ENCODE assay signal across 15 cellular contexts in genomic region chr4:110310795-110311194, GRCh38.
DNase-seq lines count a peak whose midpoint lies in the region; ATAC-seq and TF ChIP-seq lines count a peak whose summit lies in the region.
"Had no signal": no experiment of that assay in that cellular context is flagged by ENCODE, and none has a peak within 500 bp of the region (broad histone marks: within the 10 kb centered on the region; RNA-seq: fewer than 3 reads in every experiment).

No MANE protein-coding gene starts in this region.

- no peak overlapping the region for H2AFZ ChIP-seq in OCI-LY7 (ENCODE audit: low read length)
- H2AFZ ChIP-seq: hepatocyte had no signal

- H3K4me1 ChIP-seq in OCI-LY7 (ENCODE audit: insufficient read depth, low read length, poor library complexity, severe bottlenecking): no peaks in the 10 kb centered on the region
- H3K4me1 ChIP-seq in spleen: no peaks in the 10 kb centered on the region
- H3K4me1 ChIP-seq in tibial artery: no peaks in the 10 kb centered on the region
- H3K4me1 ChIP-seq: ascending aorta had no signal

- H3K9me3 ChIP-seq in OCI-LY7 (ENCODE audit: low read length): no peaks in the 10 kb centered on the region
- no peaks in the 10 kb centered on the region for H3K9me3 ChIP-seq in spleen
- no peaks in the 10 kb centered on the region for H3K9me3 ChIP-seq in tibial artery
- H3K9me3 ChIP-seq: ascending aorta had no signal

- POLR2A ChIA-PET in OCI-LY7 (lab: Charles Lee): interaction anchor here (0.6 to 2.0 kb wide), 2 partner anchors 12 to 302 kb away, joined by 3 to 5 read pairs; no protein-coding TSS in a partner anchor

- ATAC-seq in HG03175 (IDR thresholded peaks at IDR 0.05; ENCODE audit: unreplicated experiment): peak; percentile 83
- ATAC-seq: T-helper 17 cell had no signal

- CTCF ChIA-PET in OCI-LY7 (lab: Charles Lee; ENCODE audit: unreplicated experiment): no interaction called here

- no peaks in the 10 kb centered on the region for H4K20me1 ChIP-seq in OCI-LY7 (ENCODE audit: insufficient read depth, low read length)

- H3K9me2 ChIP-seq in OCI-LY7 (ENCODE audit: insufficient read depth, low read length): no peaks in the 10 kb centered on the region

- 24 to 44% (median 32%) methylated on average over 1 of the region's 1 CpG for WGBS in spleen, 5 donors

- no peak for TF ChIP-seq POLR2A in spleen (IDR thresholded peaks at IDR 0.05)

- no TSS peak for BruUV-seq in OCI-LY7 (replicated peaks; lab: Mats Ljungman, UMichigan)

- no peak overlapping the region for H3K4me2 ChIP-seq in OCI-LY7 (ENCODE audit: low read length)
- H3K4me2 ChIP-seq: hepatocyte had no signal

- H3K4me3 ChIP-seq in OCI-LY7 (ENCODE audit: low read depth, low read length, poor library complexity, severe bottlenecking) (no peak overlapping the region), spleen (no peak overlapping the region), tibial artery (no peak overlapping the region)
- H3K4me3 ChIP-seq: ascending aorta, hepatocyte had no signal

- H3K79me2 ChIP-seq in OCI-LY7 (ENCODE audit: insufficient read depth, low read depth, low read length): no peaks in the 10 kb centered on the region
- H3K79me2 ChIP-seq: hepatocyte had no signal

- intact Hi-C loops in OCI-LY7 (cut with micrococcal nuclease; ENCODE audit: unreplicated experiment): no loop called here
- intact Hi-C loops in spleen (cut with DNase I; ENCODE audit: low total_unique reads): loop anchor here (10.0 kb wide), 1 partner anchor 204 kb away; no protein-coding TSS in a partner anchor
- intact Hi-C loops in tibial artery (cut with DNase I; ENCODE audit: low total_unique reads): no loop called here

- H3K27me3 ChIP-seq in spleen (replicated peaks in 1 of 7) (peaks cover 0 to 6% (median 0%) of the 10 kb centered on the region in 7 donors), tibial artery (no peaks in the 10 kb centered on the region)
- H3K27me3 ChIP-seq: ascending aorta, hepatocyte had no signal

- no peak for TF ChIP-seq CTCF in OCI-LY7 (conservative IDR thresholded peaks at IDR 0.05; ENCODE audit: low read length)
- no peak for TF ChIP-seq CTCF in spleen (IDR thresholded peaks at IDR 0.05 in 8 of 11, conservative IDR thresholded peaks at IDR 0.05 in 3 of 11)
- no peak for TF ChIP-seq CTCF in tibial artery (IDR thresholded peaks at IDR 0.05)

- H3K27ac ChIP-seq in OCI-LY7 (ENCODE audit: low read depth, low read length, poor library complexity, severe bottlenecking) (no peak overlapping the region), spleen (no peak overlapping the region), tibial artery (no peak overlapping the region)
- H3K27ac ChIP-seq: 22Rv1, ascending aorta, hepatocyte had no signal

- DNase-seq in SIG-M5 treated with dmso at 0.1 percent for 504 hours (lab: John Stamatoyannopoulos, UW; ENCODE audit: unreplicated experiment) (peak; percentile 30), SIG-M5 (lab: John Stamatoyannopoulos, UW) (no peak), OCI-LY7 (ENCODE audit: low spot score) (peak; percentile 3), NCI-H146 (lab: John Stamatoyannopoulos, UW) (no peak), spleen (no peak), NCI-H526 treated with DMSO at 0.1 percent for 48 hours (lab: John Stamatoyannopoulos, UW) (no peak), tibial artery (no peak)
- DNase-seq: effector memory CD4-positive, alpha-beta T cell; mesenchymal stem cell; NCI-H446 treated with DMSO at 0.1 percent for 48 hours; T-helper 17 cell had no signal

- no peaks in the 10 kb centered on the region for H3K36me3 ChIP-seq in OCI-LY7 (ENCODE audit: insufficient read depth, low read length)
- no peaks in the 10 kb centered on the region for H3K36me3 ChIP-seq in spleen
- no peaks in the 10 kb centered on the region for H3K36me3 ChIP-seq in tibial artery
- H3K36me3 ChIP-seq: ascending aorta had no signal

Comparison
In these comparisons a context has a peak if more than half of its experiments do, and no peak if none do; other contexts are left out.
1. DNase-seq: peak in SIG-M5 treated with dmso at 0.1 percent for 504 hours (single experiment) and OCI-LY7 (single experiment); none in SIG-M5 (single experiment), NCI-H146 (single experiment), spleen (single experiment), NCI-H526 treated with DMSO at 0.1 percent for 48 hours (single experiment) and tibial artery (0 of 2).